In the genomic region with DNA sequence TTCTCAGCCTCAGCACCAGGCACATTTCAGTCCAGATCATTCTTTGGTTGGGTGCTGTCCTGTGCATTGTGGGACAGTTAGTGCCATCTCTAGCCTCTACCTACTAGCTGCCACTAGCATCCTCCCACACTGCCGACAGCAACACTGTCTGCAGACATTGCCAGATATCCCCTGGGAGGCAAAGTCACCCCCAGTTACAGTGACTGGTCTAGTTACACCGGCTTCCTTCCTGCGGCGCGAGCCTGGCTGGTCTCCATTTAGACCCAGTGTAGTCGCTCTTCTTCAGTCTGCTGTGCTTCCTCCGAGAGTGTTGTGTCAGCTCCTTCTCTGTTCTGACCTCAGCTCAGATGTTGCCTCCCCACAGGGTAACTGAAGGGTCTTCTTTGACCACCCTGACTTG, we compare ENCODE assay signal across 20 cellular contexts.
DNase-seq lines count a peak whose midpoint lies in the region; ATAC-seq and TF ChIP-seq lines count a peak whose summit lies in the region.
"Had no signal": no experiment of that assay in that cellular context is flagged by ENCODE, and none has a peak within 500 bp of the region (broad histone marks: within the 10 kb centered on the region; RNA-seq: fewer than 3 reads in every experiment).

No MANE protein-coding gene starts in this region.

- H3K4me3 Mint-ChIP-seq in naive B cell: peak overlapping the region in 1 of 8 donors; percentile 17
- no peak overlapping the region for H3K4me3 Mint-ChIP-seq in stimulated activated naive B cell treated with anti-CD40 and anti-IgM and Interleukin-4, amounts not matched to agents 10 μg/mL and 1 μg/mL and 100 μg/mL, for 72 hours
- H3K4me3 Mint-ChIP-seq: CD4-positive, CD25-positive, alpha-beta regulatory T cell had no signal

- H3K27me3 Mint-ChIP-seq in naive B cell: peaks cover 0 to 6% (median 0%) of the 10 kb centered on the region in 3 donors
- peaks cover 5 to 13% of the 10 kb centered on the region in 2 donors for H3K27me3 Mint-ChIP-seq in stimulated activated naive B cell treated with anti-CD40 and anti-IgM and Interleukin-4, amounts not matched to agents 10 μg/mL and 1 μg/mL and 100 μg/mL, for 72 hours

- H3K36me3 Mint-ChIP-seq in naive B cell: no peaks in the 10 kb centered on the region
- H3K36me3 Mint-ChIP-seq in stimulated activated naive B cell treated with anti-CD40 and anti-IgM and Interleukin-4, amounts not matched to agents 10 μg/mL and 1 μg/mL and 100 μg/mL, for 72 hours: no peaks in the 10 kb centered on the region
- H3K36me3 Mint-ChIP-seq: CD4-positive, CD25-positive, alpha-beta regulatory T cell; IgD-negative memory B cell had no signal

- H3K9me3 Mint-ChIP-seq in naive B cell: no peaks in the 10 kb centered on the region
- no peaks in the 10 kb centered on the region for H3K9me3 Mint-ChIP-seq in stimulated activated naive B cell treated with anti-CD40 and anti-IgM and Interleukin-4, amounts not matched to agents 10 μg/mL and 1 μg/mL and 100 μg/mL, for 72 hours
- H3K9me3 Mint-ChIP-seq: IgD-negative memory B cell had no signal

- H3K27ac Mint-ChIP-seq in naive B cell: peak overlapping the region in 4 of 6 donors; percentile 1 to 91 (median 13)
- no peak overlapping the region for H3K27ac Mint-ChIP-seq in stimulated activated naive B cell treated with anti-CD40 and anti-IgM and Interleukin-4, amounts not matched to agents 10 μg/mL and 1 μg/mL and 100 μg/mL, for 72 hours
- H3K27ac Mint-ChIP-seq: IgD-negative memory B cell had no signal

- DNase-seq in GM12865 (ENCODE audit: low read depth): peak; percentile 16
- DNase-seq in NB4 (ENCODE audit: low read depth): peak; percentile 22
- DNase-seq in naive B cell: peak; percentile 9
- DNase-seq in stimulated activated naive B cell treated with anti-CD40 and anti-IgM and Interleukin-4, amounts not matched to agents 10 μg/mL and 1 μg/mL and 100 μg/mL, for 72 hours: no peak
- DNase-seq in activated CD4-positive, alpha-beta T cell treated with anti-CD3 and anti-CD28 coated beads, Interleukin-2, amount 50 U/mL, for 1 hour: no peak
- DNase-seq in activated gamma-delta T cell (lab: John Stamatoyannopoulos, UW): no peak
- DNase-seq in DMS53 (lab: John Stamatoyannopoulos, UW): no peak
- DNase-seq: ACHN; Caco-2; CD4-positive, CD25-positive, alpha-beta regulatory T cell; EL; Karpas-422; MG63; NCI-H1092 treated with DMSO at 0.1 percent for 48 hours; NCI-H2081 treated with DMSO at 0.1 percent for 48 hours; NCI-H510A; NCI-H774; SW 1271 had no signal

- peaks cover 11 to 18% (median 14%) of the 10 kb centered on the region in 3 donors for H3K4me1 Mint-ChIP-seq in naive B cell
- H3K4me1 Mint-ChIP-seq in stimulated activated naive B cell treated with anti-CD40 and anti-IgM and Interleukin-4, amounts not matched to agents 10 μg/mL and 1 μg/mL and 100 μg/mL, for 72 hours: peaks cover 11 to 14% of the 10 kb centered on the region in 2 donors
- H3K4me1 Mint-ChIP-seq: CD4-positive, CD25-positive, alpha-beta regulatory T cell had no signal

- peak; percentile 56 to 59 for ATAC-seq in naive B cell (ENCODE audit: low read depth in 2 of 2)
- peak; percentile 73 to 82 for ATAC-seq in stimulated activated naive B cell treated with anti-CD40 and anti-IgM and Interleukin-4, amounts not matched to agents 10 μg/mL and 1 μg/mL and 100 μg/mL, for 72 hours (replicated peaks)

- TF ChIP-seq POLR2A in NB4 (IDR thresholded peaks at IDR 0.05; ENCODE audit: extremely low read depth, insufficient read length): no peak

- H3K4me3 ChIP-seq in GM12865 (ENCODE audit: low read depth, low read length) (no peak overlapping the region), NB4 (ENCODE audit: low read depth, low read length) (no peak overlapping the region)
- H3K4me3 ChIP-seq: HAP-1, MG63 had no signal

- TF ChIP-seq CTCF in GM12865 (IDR thresholded peaks at IDR 0.05; ENCODE audit: insufficient read depth, low read depth, low read length, missing control alignments) (no peak), NB4 (IDR thresholded peaks at IDR 0.05; ENCODE audit: low read depth, low read length) (no peak)

Comparison
In these comparisons a context has a peak if more than half of its experiments do, and no peak if none do; other contexts are left out.
1. DNase-seq: peak in GM12865 (single experiment), NB4 (single experiment) and naive B cell (single experiment); none in stimulated activated naive B cell treated with anti-CD40 and anti-IgM and Interleukin-4, amounts not matched to agents 10 μg/mL and 1 μg/mL and 100 μg/mL, for 72 hours (single experiment), activated CD4-positive, alpha-beta T cell treated with anti-CD3 and anti-CD28 coated beads, Interleukin-2, amount 50 U/mL, for 1 hour (single experiment), activated gamma-delta T cell (single experiment) and DMS53 (single experiment).